12 cellular contexts compared by ENCODE assay signal in the genomic region with DNA sequence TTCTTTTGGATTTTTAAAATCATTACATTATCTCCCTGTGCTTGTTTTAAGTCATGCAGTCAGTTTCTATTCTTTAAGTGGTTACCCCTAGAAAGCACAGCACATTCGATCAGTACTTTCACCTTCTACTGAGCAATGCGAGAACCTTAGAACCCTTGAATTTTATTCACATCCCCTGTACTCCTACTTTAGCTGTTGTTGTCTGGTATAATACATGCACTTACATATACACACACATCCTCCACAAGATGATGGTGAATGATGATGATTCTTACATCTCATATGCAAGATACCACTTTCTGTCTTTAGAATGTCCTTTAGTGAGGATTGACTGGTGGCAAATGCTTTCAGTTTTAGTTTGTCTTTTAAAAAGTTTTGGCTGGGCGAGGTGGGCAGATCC. TPM values are rescaled to one million over a fixed set of nuclear protein-coding genes. Genes with fewer than 3 reads are reported as not detected.
DNase-seq lines count a peak whose midpoint lies in the region; ATAC-seq and TF ChIP-seq lines count a peak whose summit lies in the region.
"Had no signal": no experiment of that assay in that cellular context is flagged by ENCODE, and none has a peak within 500 bp of the region (broad histone marks: within the 10 kb centered on the region; RNA-seq: fewer than 3 reads in every experiment).

No MANE protein-coding gene starts in this region.

- H3K9me3 Mint-ChIP-seq in CD4-positive, alpha-beta memory T cell = no peaks in the 10 kb centered on the region
- H3K9me3 Mint-ChIP-seq in T-helper 2 cell treated with Interferon-gamma antibody and Interleukin-4, amounts not matched to agents 5 μg/mL and 100 μg/mL, for 36 hours = no peaks in the 10 kb centered on the region
- no peaks in the 10 kb centered on the region for H3K9me3 Mint-ChIP-seq in Caco-2 (ENCODE audit: unreplicated experiment)

- DNase-seq in CD4-positive, alpha-beta memory T cell = no peak
- no peak for DNase-seq in T-helper 2 cell treated with Interferon-gamma antibody and Interleukin-4, amounts not matched to agents 5 μg/mL and 100 μg/mL, for 36 hours (ENCODE audit: low spot score)
- DNase-seq in germinal center (ENCODE audit: low spot score) = no peak
- no peak for DNase-seq in AML-193 (lab: John Stamatoyannopoulos, UW)
- no peak for DNase-seq in Caco-2
- DNase-seq in PC-9 = no peak
- DNase-seq: NCI-H748 treated with DMSO at 0.1 percent for 48 hours; stimulated activated naive CD4-positive, alpha-beta T cell treated with Interleukin-2 at 50 U/mL for 16 hours had no signal

- TF ChIP-seq CTCF in Caco-2 (IDR thresholded peaks at IDR 0.05; ENCODE audit: insufficient read depth in 1 of 2, low read depth in 1 of 2, low read length in 1 of 2, severe bottlenecking in 1 of 2, unreplicated experiment in 1 of 2) = no peak
- TF ChIP-seq CTCF in PC-9 (conservative IDR thresholded peaks at IDR 0.05) = no peak

- peak overlapping the region; percentile 16 to 56 (median 48) for H3K4me3 Mint-ChIP-seq in CD4-positive, alpha-beta memory T cell
- peak overlapping the region; percentile 48 for H3K4me3 Mint-ChIP-seq in T-helper 2 cell treated with Interferon-gamma antibody and Interleukin-4, amounts not matched to agents 5 μg/mL and 100 μg/mL, for 36 hours
- no peak overlapping the region for H3K4me3 Mint-ChIP-seq in Caco-2 (ENCODE audit: unreplicated experiment)

- intact Hi-C loops in CD4-positive, alpha-beta memory T cell (cut with micrococcal nuclease) = no loop called here
- intact Hi-C loops in Caco-2 (cut with micrococcal nuclease; ENCODE audit: unreplicated experiment) = no loop called here
- intact Hi-C loops in PC-9 (cut with micrococcal nuclease; ENCODE audit: unreplicated experiment) = no loop called here

- no peaks in the 10 kb centered on the region for H3K36me3 ChIP-seq in CD4-positive, alpha-beta memory T cell (ENCODE audit: insufficient read depth, low read length)
- H3K36me3 ChIP-seq in Caco-2 (ENCODE audit: control insufficient read depth, insufficient read depth, low read length) (no peaks in the 10 kb centered on the region), PC-9 (ENCODE audit: low read depth) (0 out of 2 replicates have a peak, but pooled peaks cover 3% of the 10 kb centered on the region)

- H3K4me3 ChIP-seq in CD4-positive, alpha-beta memory T cell (ENCODE audit: low read length in 2 of 2) = no peak overlapping the region
- H3K4me3 ChIP-seq in Caco-2 (ENCODE audit: low read depth, low read length) (no peak overlapping the region), PC-9 (no peak overlapping the region)

- peaks cover 14% of the 10 kb centered on the region; the same call in 1 of the 2 replicates for H4K20me1 ChIP-seq in PC-9 (ENCODE audit: insufficient read depth)

- peaks cover 20 to 32% (median 23%) of the 10 kb centered on the region in 4 donors for H3K4me1 Mint-ChIP-seq in CD4-positive, alpha-beta memory T cell
- peaks cover 15% of the 10 kb centered on the region for H3K4me1 Mint-ChIP-seq in T-helper 2 cell treated with Interferon-gamma antibody and Interleukin-4, amounts not matched to agents 5 μg/mL and 100 μg/mL, for 36 hours (ENCODE audit: low read depth)
- no peaks in the 10 kb centered on the region for H3K4me1 Mint-ChIP-seq in Caco-2 (ENCODE audit: low read depth, unreplicated experiment)

- peaks cover 94% of the 10 kb centered on the region for H3K79me2 ChIP-seq in PC-9 (ENCODE audit: low read depth)

- no TSS peak for BruUV-seq in Caco-2 (replicated peaks; lab: Mats Ljungman, UMichigan)
- no TSS peak for BruUV-seq in PC-9 (replicated peaks; lab: Mats Ljungman, UMichigan)

- H2AFZ ChIP-seq in PC-9 = no peak overlapping the region

- ATAC-seq in GM19025 (IDR thresholded peaks at IDR 0.05; ENCODE audit: low read depth, unreplicated experiment) (peak; percentile 65), HG02938 (IDR thresholded peaks at IDR 0.05; ENCODE audit: unreplicated experiment) (peak; percentile 57)
- ATAC-seq: sciatic nerve had no signal

- no peak overlapping the region for H3K27ac ChIP-seq in CD4-positive, alpha-beta memory T cell (ENCODE audit: low read depth, low read length)
- no peak overlapping the region for H3K27ac ChIP-seq in PC-9
- H3K27ac ChIP-seq: HL-60 had no signal

- no peak overlapping the region for H3K4me2 ChIP-seq in PC-9

- no peaks in the 10 kb centered on the region for H3K27me3 ChIP-seq in CD4-positive, alpha-beta memory T cell (ENCODE audit: insufficient read depth, low read length)
- H3K27me3 ChIP-seq in Caco-2 (replicated peaks; ENCODE audit: control insufficient read depth, insufficient read depth, low read length) = no peaks in the 10 kb centered on the region
- no peaks in the 10 kb centered on the region for H3K27me3 ChIP-seq in PC-9 (ENCODE audit: insufficient read depth, low read depth)

- H3K9me2 ChIP-seq in PC-9 (ENCODE audit: insufficient read depth) = no peaks in the 10 kb centered on the region

- CTCF ChIA-PET in CD4-positive, alpha-beta memory T cell (lab: Charles Lee; ENCODE audit: partially characterized antibody) = no interaction called here
- CTCF ChIA-PET in Caco-2 (lab: Charles Lee) (no interaction called here), PC-9 (lab: Charles Lee) (no interaction called here)

- POLR2A ChIA-PET in CD4-positive, alpha-beta memory T cell (lab: Charles Lee; ENCODE audit: partially characterized antibody) = no interaction called here
- POLR2A ChIA-PET in Caco-2 (lab: Charles Lee) = no interaction called here
- POLR2A ChIA-PET in PC-9 (lab: Charles Lee; ENCODE audit: unreplicated experiment) = no interaction called here

- no peaks in the 10 kb centered on the region for H3F3A ChIP-seq in PC-9 (ENCODE audit: insufficient read depth, low read depth)

- no peaks in the 10 kb centered on the region for H3K27me3 Mint-ChIP-seq in CD4-positive, alpha-beta memory T cell
- no peaks in the 10 kb centered on the region for H3K27me3 Mint-ChIP-seq in T-helper 2 cell treated with Interferon-gamma antibody and Interleukin-4, amounts not matched to agents 5 μg/mL and 100 μg/mL, for 36 hours (ENCODE audit: low read depth)
- H3K27me3 Mint-ChIP-seq in Caco-2 (ENCODE audit: insufficient read depth, unreplicated experiment) = no peaks in the 10 kb centered on the region

- peak overlapping the region in 3 of 7 donors; percentile 0 to 72 (median 0) for H3K27ac Mint-ChIP-seq in CD4-positive, alpha-beta memory T cell
- peak overlapping the region; percentile 69 for H3K27ac Mint-ChIP-seq in T-helper 2 cell treated with Interferon-gamma antibody and Interleukin-4, amounts not matched to agents 5 μg/mL and 100 μg/mL, for 36 hours
- H3K27ac Mint-ChIP-seq in Caco-2 (ENCODE audit: unreplicated experiment) = no peak overlapping the region

- H3K36me3 Mint-ChIP-seq in CD4-positive, alpha-beta memory T cell = peaks cover 4 to 7% of the 10 kb centered on the region in 2 donors
- H3K36me3 Mint-ChIP-seq in T-helper 2 cell treated with Interferon-gamma antibody and Interleukin-4, amounts not matched to agents 5 μg/mL and 100 μg/mL, for 36 hours (ENCODE audit: low read depth) = peaks cover 5% of the 10 kb centered on the region
- H3K36me3 Mint-ChIP-seq in Caco-2 (ENCODE audit: insufficient read depth, unreplicated experiment) = no peaks in the 10 kb centered on the region

- no peaks in the 10 kb centered on the region for H3K9me3 ChIP-seq in CD4-positive, alpha-beta memory T cell (ENCODE audit: control insufficient read depth in 1 of 2, low read length in 2 of 2)
- no peaks in the 10 kb centered on the region for H3K9me3 ChIP-seq in Caco-2
- H3K9me3 ChIP-seq in PC-9 (ENCODE audit: insufficient read depth, low read depth) = no peaks in the 10 kb centered on the region

- H3K4me1 ChIP-seq in CD4-positive, alpha-beta memory T cell (ENCODE audit: insufficient read depth, low read length) = peaks cover 88% of the 10 kb centered on the region
- H3K4me1 ChIP-seq in Caco-2 = peaks cover 9% of the 10 kb centered on the region; the same call in 1 of the 2 replicates
- peaks cover 20% of the 10 kb centered on the region for H3K4me1 ChIP-seq in PC-9 (replicated peaks; ENCODE audit: insufficient read depth)

RNA-seq across cellular contexts. Expression of a gene that starts 5.7 kb away (rescaled TPM):
- total RNA-seq in CD4-positive, alpha-beta memory T cell = 10 to 100 TPM; 34.4 to 38.0 TPM
- 10 to 100 TPM; 20.4 to 37.4 TPM for polyA plus RNA-seq in CD4-positive, alpha-beta memory T cell
- 22.7 and 23.2 TPM in 2 replicates for total RNA-seq in Caco-2 (2022)
- 18.3 and 19.0 TPM in 2 replicates for total RNA-seq in PC-9 (2021)

RNA-seq across cellular contexts. Expression of a gene that starts 6.4 kb away (rescaled TPM):
- under 1 TPM; 0.39 to 0.70 TPM for total RNA-seq in CD4-positive, alpha-beta memory T cell
- polyA plus RNA-seq in CD4-positive, alpha-beta memory T cell = under 1 TPM; 0.09 to 0.13 TPM
- total RNA-seq in Caco-2 (2022) = 7.3 and 7.4 TPM in 2 replicates
- 14.8 and 17.0 TPM in 2 replicates for total RNA-seq in PC-9 (2021)
